Comparison of ENCODE assay signal across 1 cellular context in the genomic region with DNA sequence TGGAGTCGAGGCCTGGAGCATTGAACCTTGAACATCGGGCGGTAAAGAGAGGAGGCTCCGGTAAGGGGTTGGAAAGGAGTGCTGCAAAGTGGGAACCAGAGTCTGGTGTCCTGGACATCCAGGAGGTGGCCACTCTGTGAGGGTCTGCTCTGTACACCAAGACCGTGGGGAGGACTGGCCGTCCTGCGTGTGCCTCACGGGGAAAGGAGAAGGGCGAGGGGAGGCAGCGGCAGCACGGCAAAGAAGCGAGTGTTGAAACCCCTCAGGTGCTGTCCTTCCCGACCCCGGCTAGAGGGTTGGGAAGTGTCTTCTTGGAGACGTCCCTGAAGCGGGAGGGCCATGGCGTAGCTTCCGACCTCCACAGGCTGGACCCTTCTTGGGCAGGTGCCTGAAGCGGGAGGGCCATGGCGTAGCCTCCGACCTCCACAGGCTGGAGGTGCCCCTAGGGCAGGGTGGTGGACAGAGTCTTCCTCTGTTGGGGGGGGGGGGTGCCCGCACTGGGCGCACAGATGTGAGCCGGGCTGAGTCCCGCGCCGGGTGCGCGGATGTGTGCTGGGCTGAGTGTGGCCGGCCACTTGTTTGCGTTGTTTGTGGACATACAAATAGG.
TF ChIP-seq lines count a peak whose summit lies in the region.

No MANE protein-coding gene starts in this region.

TF ChIP-seq in HCT116, 20 proteins besides CTCF, POLR2A, EP300 and RAD21:
- TF ChIP-seq SIN3A (IDR thresholded peaks at IDR 0.05; ENCODE audit: low read depth) (no peak), SRF (IDR thresholded peaks at IDR 0.05; ENCODE audit: low read depth) (no peak), SP1 (IDR thresholded peaks at IDR 0.05; ENCODE audit: low read depth) (no peak), ZNF274 (IDR thresholded peaks at IDR 0.05; ENCODE audit: low read depth, low read length) (no peak), ELF1 (IDR thresholded peaks at IDR 0.05; ENCODE audit: borderline replicate concordance, low read depth) (no peak), ZFX (IDR thresholded peaks at IDR 0.05) (no peak), EZH2phosphoT487 (IDR thresholded peaks at IDR 0.05; ENCODE audit: borderline replicate concordance) (no peak), POLR2AphosphoS5 (IDR thresholded peaks at IDR 0.05; ENCODE audit: low read depth, low read length) (no peak), CEBPB (IDR thresholded peaks at IDR 0.05; ENCODE audit: low read depth) (no peak), TCF7L2 (IDR thresholded peaks at IDR 0.05; ENCODE audit: borderline replicate concordance, extremely low read depth, insufficient read depth, insufficient read length) (no peak), CBX3 (IDR thresholded peaks at IDR 0.05; ENCODE audit: low read depth) (no peak), EZH2 (IDR thresholded peaks at IDR 0.05) (no peak), JUND (IDR thresholded peaks at IDR 0.05) (no peak), YY1 (IDR thresholded peaks at IDR 0.05; ENCODE audit: extremely low read depth, insufficient replicate concordance, low read depth, low read length) (no peak), EGR1 (IDR thresholded peaks at IDR 0.05; ENCODE audit: low read depth) (no peak), ZBTB33 (IDR thresholded peaks at IDR 0.05; ENCODE audit: extremely low read depth, insufficient replicate concordance, low read length) (no peak), FOSL1 (IDR thresholded peaks at IDR 0.05; ENCODE audit: low read depth) (no peak)
- TF ChIP-seq, protein P1, sequence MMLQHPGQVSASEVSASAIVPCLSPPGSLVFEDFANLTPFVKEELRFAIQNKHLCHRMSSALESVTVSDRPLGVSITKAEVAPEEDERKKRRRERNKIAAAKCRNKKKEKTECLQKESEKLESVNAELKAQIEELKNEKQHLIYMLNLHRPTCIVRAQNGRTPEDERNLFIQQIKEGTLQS (IDR thresholded peaks at IDR 0.05) = no peak
- TF ChIP-seq, protein P2, sequence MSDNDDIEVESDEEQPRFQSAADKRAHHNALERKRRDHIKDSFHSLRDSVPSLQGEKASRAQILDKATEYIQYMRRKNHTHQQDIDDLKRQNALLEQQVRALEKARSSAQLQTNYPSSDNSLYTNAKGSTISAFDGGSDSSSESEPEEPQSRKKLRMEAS (IDR thresholded peaks at IDR 0.05) = no peak
- TF ChIP-seq, protein P3, sequence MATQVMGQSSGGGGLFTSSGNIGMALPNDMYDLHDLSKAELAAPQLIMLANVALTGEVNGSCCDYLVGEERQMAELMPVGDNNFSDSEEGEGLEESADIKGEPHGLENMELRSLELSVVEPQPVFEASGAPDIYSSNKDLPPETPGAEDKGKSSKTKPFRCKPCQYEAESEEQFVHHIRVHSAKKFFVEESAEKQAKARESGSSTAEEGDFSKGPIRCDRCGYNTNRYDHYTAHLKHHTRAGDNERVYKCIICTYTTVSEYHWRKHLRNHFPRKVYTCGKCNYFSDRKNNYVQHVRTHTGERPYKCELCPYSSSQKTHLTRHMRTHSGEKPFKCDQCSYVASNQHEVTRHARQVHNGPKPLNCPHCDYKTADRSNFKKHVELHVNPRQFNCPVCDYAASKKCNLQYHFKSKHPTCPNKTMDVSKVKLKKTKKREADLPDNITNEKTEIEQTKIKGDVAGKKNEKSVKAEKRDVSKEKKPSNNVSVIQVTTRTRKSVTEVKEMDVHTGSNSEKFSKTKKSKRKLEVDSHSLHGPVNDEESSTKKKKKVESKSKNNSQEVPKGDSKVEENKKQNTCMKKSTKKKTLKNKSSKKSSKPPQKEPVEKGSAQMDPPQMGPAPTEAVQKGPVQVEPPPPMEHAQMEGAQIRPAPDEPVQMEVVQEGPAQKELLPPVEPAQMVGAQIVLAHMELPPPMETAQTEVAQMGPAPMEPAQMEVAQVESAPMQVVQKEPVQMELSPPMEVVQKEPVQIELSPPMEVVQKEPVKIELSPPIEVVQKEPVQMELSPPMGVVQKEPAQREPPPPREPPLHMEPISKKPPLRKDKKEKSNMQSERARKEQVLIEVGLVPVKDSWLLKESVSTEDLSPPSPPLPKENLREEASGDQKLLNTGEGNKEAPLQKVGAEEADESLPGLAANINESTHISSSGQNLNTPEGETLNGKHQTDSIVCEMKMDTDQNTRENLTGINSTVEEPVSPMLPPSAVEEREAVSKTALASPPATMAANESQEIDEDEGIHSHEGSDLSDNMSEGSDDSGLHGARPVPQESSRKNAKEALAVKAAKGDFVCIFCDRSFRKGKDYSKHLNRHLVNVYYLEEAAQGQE (IDR thresholded peaks at IDR 0.05; ENCODE audit: low read depth) = no peak
